In genomic region chr9:109497193-109498165, GRCh38 we compare ENCODE assay signal across 8 cellular contexts. TPM values are rescaled to one million over a fixed set of nuclear protein-coding genes. Genes with fewer than 3 reads are reported as not detected.
DNase-seq lines count a peak whose midpoint lies in the region; ATAC-seq and TF ChIP-seq lines count a peak whose summit lies in the region.

No MANE protein-coding gene starts in this region.

- no peak overlapping the region for H2BK12ac ChIP-seq in trophoblast cell (ENCODE audit: low read length)

- no peak overlapping the region for H2BK5ac ChIP-seq in trophoblast cell (ENCODE audit: low read depth, low read length, poor library complexity)

- no peaks in the 10 kb centered on the region for H3K4me1 ChIP-seq in GM23248 (ENCODE audit: insufficient read depth)
- H3K4me1 ChIP-seq in esophagus muscularis mucosa: peaks cover 3 to 18% (median 17%) of the 10 kb centered on the region in 4 donors
- peaks cover 4 to 11% of the 10 kb centered on the region in 2 experiments for H3K4me1 ChIP-seq in trophoblast cell (ENCODE audit: control insufficient read depth in 1 of 2, insufficient read depth in 2 of 2, low read length in 2 of 2)

- H3K4me3 ChIP-seq in GM23248 (peak overlapping the region; percentile 69), esophagus muscularis mucosa (peak overlapping the region; percentile 47 to 66 (median 48)), trophoblast cell (ENCODE audit: low read depth, low read length) (peak overlapping the region; percentile 66)

- H2BK120ac ChIP-seq in trophoblast cell (ENCODE audit: insufficient read depth, low read length, poor library complexity): no peak overlapping the region

- H4K91ac ChIP-seq in trophoblast cell (ENCODE audit: low read depth, low read length): no peak overlapping the region

- in situ Hi-C loops in GM23248 (cut with MboI): no loop called here

- H3K4ac ChIP-seq in trophoblast cell (ENCODE audit: low read depth, low read length): no peak overlapping the region

- H3K14ac ChIP-seq in trophoblast cell (ENCODE audit: low read length): no peak overlapping the region

- WGBS in GM23248 (ENCODE audit: low coverage in 1 of 2, low lambda C conversion rate in 2 of 2, missing lambda C conversion rate in 2 of 2), 2 experiments: 19 to 20% methylated on average over 28 to 30 of the region's 85 CpGs
- WGBS in esophagus muscularis mucosa: 17% methylated on average over 28 of the region's 85 CpGs
- no CpG with 5 or more reads among the region's 85 CpGs for WGBS in trophoblast cell (ENCODE audit: extremely low coverage, insufficient coverage, insufficient read length)

- no peak for TF ChIP-seq CTCF in esophagus muscularis mucosa (IDR thresholded peaks at IDR 0.05)

- H3K4me2 ChIP-seq in GM23248 (ENCODE audit: unreplicated experiment) (peak overlapping the region; percentile 59), trophoblast cell (ENCODE audit: low read length) (peak overlapping the region; percentile 54)

- no peak overlapping the region for H3K23ac ChIP-seq in trophoblast cell (ENCODE audit: low read length)

- H3K27me3 ChIP-seq in GM23248 (replicated peaks; ENCODE audit: insufficient read depth) (peaks cover 59% of the 10 kb centered on the region), esophagus muscularis mucosa (peaks cover 0 to 73% (median 14%) of the 10 kb centered on the region in 4 donors), trophoblast cell (ENCODE audit: insufficient read depth, low read length) (peaks cover 33% of the 10 kb centered on the region)

- H4K20me1 ChIP-seq in GM23248 (ENCODE audit: insufficient read depth): no peaks in the 10 kb centered on the region

- H4K12ac ChIP-seq in trophoblast cell (ENCODE audit: low read depth, low read length): no peak overlapping the region

- no peak overlapping the region for H3K9ac ChIP-seq in GM23248
- H3K9ac ChIP-seq in trophoblast cell (ENCODE audit: low read length): no peak overlapping the region

- H3F3A ChIP-seq in GM23248 (ENCODE audit: insufficient read depth): no peaks in the 10 kb centered on the region

- intact Hi-C loops in esophagus muscularis mucosa (cut with DNase I): no loop called here

- H3K27ac ChIP-seq in GM23248 (no peak overlapping the region), esophagus muscularis mucosa (replicated peaks in 1 of 4) (no peak overlapping the region), trophoblast cell (ENCODE audit: low read depth, low read length) (no peak overlapping the region)

- TF ChIP-seq EP300 in esophagus muscularis mucosa (IDR thresholded peaks at IDR 0.05): no peak

- H3K18ac ChIP-seq in trophoblast cell (ENCODE audit: low read length): peak overlapping the region; percentile 11

- H4K8ac ChIP-seq in trophoblast cell (ENCODE audit: low read depth, low read length): peak overlapping the region; percentile 36

- H3K79me1 ChIP-seq in trophoblast cell (ENCODE audit: low read length): no peaks in the 10 kb centered on the region

- H3K9me2 ChIP-seq in GM23248 (ENCODE audit: insufficient read depth): no peaks in the 10 kb centered on the region

- H2AFZ ChIP-seq in GM23248 (peak overlapping the region; percentile 65), trophoblast cell (ENCODE audit: insufficient read depth, low read length, poor library complexity) (peak overlapping the region; percentile 43)

- no peaks in the 10 kb centered on the region for H3K9me3 ChIP-seq in GM23248 (ENCODE audit: low read depth)
- no peaks in the 10 kb centered on the region for H3K9me3 ChIP-seq in esophagus muscularis mucosa
- H3K9me3 ChIP-seq in trophoblast cell (ENCODE audit: insufficient read depth, low read depth, low read length): peaks cover 5% of the 10 kb centered on the region

- H3K79me2 ChIP-seq in GM23248 (ENCODE audit: insufficient read depth) (no peaks in the 10 kb centered on the region), trophoblast cell (ENCODE audit: control insufficient read depth, insufficient read depth, low read length, poor library complexity) (peaks cover 2% of the 10 kb centered on the region)

- H3K36me3 ChIP-seq in GM23248 (ENCODE audit: low read depth) (no peaks in the 10 kb centered on the region), esophagus muscularis mucosa (no peaks in the 10 kb centered on the region), trophoblast cell (ENCODE audit: control insufficient read depth in 1 of 2, insufficient read depth in 2 of 2, low read length in 2 of 2) (no peaks in the 10 kb centered on the region)

- no peak for TF ChIP-seq POLR2A in esophagus muscularis mucosa (IDR thresholded peaks at IDR 0.05; ENCODE audit: low read depth)

- ATAC-seq in GM18867 (IDR thresholded peaks at IDR 0.05; ENCODE audit: unreplicated experiment) (no peak), GM21381 (IDR thresholded peaks at IDR 0.05; ENCODE audit: unreplicated experiment) (no peak), HG02759 (IDR thresholded peaks at IDR 0.05; ENCODE audit: unreplicated experiment) (no peak)

- no peak overlapping the region for H2AK5ac ChIP-seq in trophoblast cell (ENCODE audit: low read length)

- peak; percentile 54 for DNase-seq in GM23248
- DNase-seq in NCI-H748 (lab: John Stamatoyannopoulos, UW; ENCODE audit: unreplicated experiment): peak; percentile 67
- DNase-seq in esophagus muscularis mucosa (ENCODE audit: extremely low spot score): no peak
- DNase-seq in trophoblast cell: peak in 1 of 2 donors; percentile 35
- no peak for DNase-seq in COLO829 (ENCODE audit: low spot score)

RNA-seq across cellular contexts. Expression of gene PTPN3, which starts 0.6 kb away (rescaled TPM):
- 0.51 and 1.3 TPM in 2 replicates for total RNA-seq in GM23248 (2014; rRNA removed; shearing (Covaris generic))
- polyA plus RNA-seq in GM23248 (2016; fragmentation: Nextera tagmentation; extraction: Ambion mirVana): 0.86 and 0.90 TPM in 2 replicates
- 1 to 10 TPM in 3 of 4 donors, under 1 TPM in 1; 0.83 to 2.0 (median 1.3) TPM for total RNA-seq in esophagus muscularis mucosa
- polyA plus RNA-seq in trophoblast cell (2013): 2.8 and 3.0 TPM in 2 replicates

Comparison
In these comparisons a context has a peak if more than half of its experiments do, and no peak if none do; other contexts are left out.
1. DNase-seq: peak in GM23248 (single experiment) and NCI-H748 (single experiment); none in esophagus muscularis mucosa (single experiment) and COLO829 (single experiment).
2. Peak in every context shown above with its lines, with median percentiles within 50 percentile points of each other: H3K4me3 ChIP-seq.